ENCODE assay signal across 8 cellular contexts in genomic region chr3:31704651-31705179, GRCh38.
DNase-seq lines count a peak whose midpoint lies in the region; ATAC-seq and TF ChIP-seq lines count a peak whose summit lies in the region.

No MANE protein-coding gene starts in this region.

- DNase-seq in GM04504 (ENCODE audit: low read depth) = peak; percentile 22
- DNase-seq in activated T-cell treated with anti-CD3 and anti-CD28 coated beads, Interleukin-2, amount 50 U/mL, for 48 hours = peak; percentile 36 to 44
- DNase-seq in right lobe of liver = peak in 1 of 3 donors; percentile 60
- DNase-seq in H7 = no peak
- DNase-seq in neuronal stem cell (ENCODE audit: low spot score) = no peak
- DNase-seq in putamen (ENCODE audit: low spot score) = no peak

- H3K27ac ChIP-seq in 22Rv1 (peak overlapping the region; percentile 56), right lobe of liver (no peak overlapping the region), neuronal stem cell (replicated peaks; ENCODE audit: low read length) (no peak overlapping the region)

- TF ChIP-seq POLR2A in right lobe of liver (IDR thresholded peaks at IDR 0.05) = no peak

- H2BK5ac ChIP-seq in neuronal stem cell (ENCODE audit: low read length) = no peak overlapping the region

- no peak overlapping the region for H3K14ac ChIP-seq in neuronal stem cell (ENCODE audit: low read length)

- no peak overlapping the region for H4K8ac ChIP-seq in neuronal stem cell (ENCODE audit: low read depth, low read length)

- H4K91ac ChIP-seq in neuronal stem cell (ENCODE audit: low read depth, low read length, poor library complexity) = no peak overlapping the region

- no peak overlapping the region for H3K9ac ChIP-seq in neuronal stem cell (ENCODE audit: low read depth, low read length, poor library complexity)

- H3K4me2 ChIP-seq in neuronal stem cell (ENCODE audit: insufficient read depth, low read length, poor library complexity, severe bottlenecking) = no peak overlapping the region

- no peak overlapping the region for H3K23ac ChIP-seq in neuronal stem cell (ENCODE audit: low read depth, low read length, poor library complexity)

- no peak overlapping the region for H2BK15ac ChIP-seq in neuronal stem cell (ENCODE audit: low read length)

- H2AK5ac ChIP-seq in neuronal stem cell (ENCODE audit: low read depth, low read length) = no peak overlapping the region

- ATAC-seq in right lobe of liver (peak; percentile 32 to 97 (median 64)), GM21528 (IDR thresholded peaks at IDR 0.05; ENCODE audit: low FRiP score, unreplicated experiment) (no peak)

- intact Hi-C loops in right lobe of liver (cut with DNase I) = no loop called here

- H3K36me3 ChIP-seq in right lobe of liver = no peaks in the 10 kb centered on the region
- peaks cover 13% of the 10 kb centered on the region for H3K36me3 ChIP-seq in H7 (replicated peaks; ENCODE audit: control insufficient read depth, insufficient read depth, low read length)
- no peaks in the 10 kb centered on the region for H3K36me3 ChIP-seq in neuronal stem cell (replicated peaks in 1 of 2; ENCODE audit: control insufficient read depth in 2 of 2, insufficient read depth in 2 of 2, low read length in 2 of 2)

- H2BK12ac ChIP-seq in neuronal stem cell (ENCODE audit: low read length) = no peak overlapping the region

- no peak overlapping the region for H3K4ac ChIP-seq in neuronal stem cell (ENCODE audit: low read length)

- H2BK120ac ChIP-seq in neuronal stem cell (ENCODE audit: low read depth, low read length) = no peak overlapping the region

- H3K27me3 ChIP-seq in right lobe of liver (no peaks in the 10 kb centered on the region), H7 (ENCODE audit: control insufficient read depth, insufficient read depth, low read length) (no peaks in the 10 kb centered on the region), neuronal stem cell (ENCODE audit: control insufficient read depth in 3 of 3, insufficient read depth in 3 of 3, low read depth in 1 of 3, low read length in 3 of 3) (no peaks in the 10 kb centered on the region)

- H3K9me3 ChIP-seq in right lobe of liver (no peaks in the 10 kb centered on the region), neuronal stem cell (replicated peaks in 1 of 2; ENCODE audit: control insufficient read depth in 2 of 2, insufficient read depth in 1 of 2, low read depth in 1 of 2, low read length in 2 of 2) (no peaks in the 10 kb centered on the region)

- no peak overlapping the region for H2AFZ ChIP-seq in neuronal stem cell (ENCODE audit: low read length)

- no peak overlapping the region for H3K18ac ChIP-seq in neuronal stem cell (ENCODE audit: low read length)

- whole genome bisulfite sequencing in right lobe of liver (ENCODE audit: insufficient coverage, low coverage, low lambda C conversion rate, missing lambda C conversion rate) = 37% methylated on average over 7 of the region's 7 CpGs
- no CpG with 5 or more reads among the region's 7 CpGs for WGBS in neuronal stem cell (ENCODE audit: extremely low coverage in 2 of 2, insufficient read length in 2 of 2, insufficient replicate concordance in 1 of 2), 2 donors

- H3K79me1 ChIP-seq in neuronal stem cell (ENCODE audit: low read depth, low read length) = no peaks in the 10 kb centered on the region

- H3K4me1 ChIP-seq in right lobe of liver = no peaks in the 10 kb centered on the region
- H3K4me1 ChIP-seq in neuronal stem cell (ENCODE audit: control insufficient read depth in 2 of 2, insufficient read depth in 1 of 2, low read depth in 1 of 2, low read length in 2 of 2) = no peaks in the 10 kb centered on the region

- H3K4me3 ChIP-seq in right lobe of liver (no peak overlapping the region), H7 (ENCODE audit: insufficient read depth, low read depth, low read length) (no peak overlapping the region), neuronal stem cell (ENCODE audit: low read length in 2 of 2) (no peak overlapping the region)

- TF ChIP-seq CTCF in 22Rv1 (IDR thresholded peaks at IDR 0.05) (peak; percentile 7; the same call in 1 of the 2 replicates), right lobe of liver (IDR thresholded peaks at IDR 0.05) (no peak)

Comparison
In these comparisons a context has a peak if more than half of its experiments do, and no peak if none do; other contexts are left out.
1. DNase-seq: peak in GM04504 (single experiment) and activated T-cell treated with anti-CD3 and anti-CD28 coated beads, Interleukin-2, amount 50 U/mL, for 48 hours (2 of 2); none in H7 (single experiment), neuronal stem cell (single experiment) and putamen (single experiment).